2 cellular contexts compared by ENCODE assay signal in genomic region chr5:125245216-125245615, GRCh38.
TF ChIP-seq lines count a peak whose summit lies in the region.

No MANE protein-coding gene starts in this region.

TF ChIP-seq in IMR-90, 13 proteins besides CTCF, POLR2A, EP300 and RAD21:
- TF ChIP-seq MAFK (IDR thresholded peaks at IDR 0.05; ENCODE audit: low read depth, low read length) (no peak), RFX5 (IDR thresholded peaks at IDR 0.05; ENCODE audit: low read depth, low read length) (no peak), BHLHE40 (IDR thresholded peaks at IDR 0.05; ENCODE audit: low read depth, low read length) (no peak), FOS (IDR thresholded peaks at IDR 0.05; ENCODE audit: low read depth, low read length) (no peak), CHD1 (IDR thresholded peaks at IDR 0.05; ENCODE audit: low read depth, low read length) (no peak), SMC3 (IDR thresholded peaks at IDR 0.05; ENCODE audit: low read depth, low read length) (no peak)

TF ChIP-seq in H1, 55 proteins besides CTCF, POLR2A, EP300 and RAD21:
- no peak for TF ChIP-seq JUND (IDR thresholded peaks at IDR 0.05; ENCODE audit: low read length)
- no peak for TF ChIP-seq CREB1 (IDR thresholded peaks at IDR 0.05)
- TF ChIP-seq E2F6 (IDR thresholded peaks at IDR 0.05), result peak; percentile 74
- TF ChIP-seq, protein P1, sequence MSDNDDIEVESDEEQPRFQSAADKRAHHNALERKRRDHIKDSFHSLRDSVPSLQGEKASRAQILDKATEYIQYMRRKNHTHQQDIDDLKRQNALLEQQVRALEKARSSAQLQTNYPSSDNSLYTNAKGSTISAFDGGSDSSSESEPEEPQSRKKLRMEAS (IDR thresholded peaks at IDR 0.05), result peak; percentile 42; the same call in 1 of the 2 replicates
